Comparison of ENCODE assay signal across 8 cellular contexts in genomic region chr7:134458341-134458805, GRCh38. TPM values are rescaled to one million over a fixed set of nuclear protein-coding genes. Genes with fewer than 3 reads are reported as not detected.
DNase-seq lines count a peak whose midpoint lies in the region; ATAC-seq, FAIRE-seq and TF ChIP-seq lines count a peak whose summit lies in the region.

No MANE protein-coding gene starts in this region.

- peaks cover 45% of the 10 kb centered on the region for H3K4me1 Mint-ChIP-seq in T-helper 2 cell treated with Interferon-gamma antibody and Interleukin-4, amounts not matched to agents 5 μg/mL and 100 μg/mL, for 36 hours (ENCODE audit: low read depth)

- H3K79me2 ChIP-seq in K562 (ENCODE audit: control insufficient read depth, insufficient read depth, low read length): no peaks in the 10 kb centered on the region
- H3K79me2 ChIP-seq in smooth muscle cell (ENCODE audit: low read depth): peaks cover 17% of the 10 kb centered on the region

- H3K27ac Mint-ChIP-seq in T-helper 2 cell treated with Interferon-gamma antibody and Interleukin-4, amounts not matched to agents 5 μg/mL and 100 μg/mL, for 36 hours: peak overlapping the region; percentile 63

- H3K9ac ChIP-seq in K562 (ENCODE audit: insufficient read depth in 1 of 2, low read depth in 2 of 2, low read length in 2 of 2) (no peak overlapping the region), smooth muscle cell (ENCODE audit: low read depth) (peak overlapping the region; percentile 58)

- 26% methylated on average over 36 of the region's 37 CpGs for WGBS in K562 (ENCODE audit: insufficient coverage, low coverage, missing lambda C conversion rate)
- WGBS in smooth muscle cell (ENCODE audit: low lambda C conversion rate): under 1% methylated on average over 37 of the region's 37 CpGs

- peak; percentile 71 for ATAC-seq in GM21528 (IDR thresholded peaks at IDR 0.05; ENCODE audit: low FRiP score, unreplicated experiment)
- ATAC-seq in K562: peak; percentile 38

- H3K4me3 ChIP-seq in Jurkat, Clone E6-1 (ENCODE audit: low read length): peak overlapping the region; percentile 81
- H3K4me3 ChIP-seq in K562: peak overlapping the region; percentile 4; the same call in 1 of the 2 replicates
- peak overlapping the region; percentile 70 for H3K4me3 ChIP-seq in iPS-18c (ENCODE audit: insufficient read depth, low read depth, low read length)
- H3K4me3 ChIP-seq in smooth muscle cell: peak overlapping the region; percentile 66

- peak overlapping the region; percentile 85 for H3K4me3 Mint-ChIP-seq in T-helper 2 cell treated with Interferon-gamma antibody and Interleukin-4, amounts not matched to agents 5 μg/mL and 100 μg/mL, for 36 hours

- no peak for FAIRE-seq in K562 (lab: Jason Lieb, UNC)

- no peak overlapping the region for H3K27ac ChIP-seq in K562 (ENCODE audit: extremely low read depth, low read depth, low read length)
- no peak overlapping the region for H3K27ac ChIP-seq in smooth muscle cell (ENCODE audit: low read depth)

- H2AFZ ChIP-seq in K562 (ENCODE audit: low read depth, low read length): no peak overlapping the region; the same call in 1 of the 2 replicates
- H2AFZ ChIP-seq in smooth muscle cell (ENCODE audit: low read depth): peak overlapping the region; percentile 75

- no peaks in the 10 kb centered on the region for H3K9me1 ChIP-seq in K562 (ENCODE audit: control insufficient read depth, insufficient read depth, low read length)

- CTCF ChIA-PET in K562 (lab: Yijun Ruan, JAX; ENCODE audit: low intra/inter-chr PET ratio): no interaction called here

- H3K27me3 ChIP-seq in K562 (ENCODE audit: control insufficient read depth in 2 of 2, insufficient read depth in 2 of 2, low read length in 2 of 2) (peaks cover 23 to 45% of the 10 kb centered on the region in 2 experiments), smooth muscle cell (ENCODE audit: low read depth) (no peaks in the 10 kb centered on the region)

- H3K4me2 ChIP-seq in K562 (ENCODE audit: insufficient read depth, low read length) (no peak overlapping the region), smooth muscle cell (peak overlapping the region; percentile 87)

- POLR2A ChIA-PET in K562 (lab: Yijun Ruan, JAX): interaction anchor here (0.7 to 2.1 kb wide), 2 partner anchors 10 to 19 kb away, joined by 3 to 9 read pairs; no protein-coding TSS in a partner anchor

- no peak for TF ChIP-seq CTCF in K562 (IDR thresholded peaks at IDR 0.05 in 2 of 3, conservative IDR thresholded peaks at IDR 0.05 in 1 of 3; ENCODE audit: insufficient read depth in 2 of 3, low read depth in 1 of 3, low read length in 3 of 3)
- TF ChIP-seq CTCF in smooth muscle cell (IDR thresholded peaks at IDR 0.05; ENCODE audit: borderline replicate concordance, insufficient read depth, poor library complexity, severe bottlenecking): peak; percentile 10

- in situ Hi-C loops in K562 (cut with MboI): no loop called here

- no peaks in the 10 kb centered on the region for H3K27me3 Mint-ChIP-seq in T-helper 2 cell treated with Interferon-gamma antibody and Interleukin-4, amounts not matched to agents 5 μg/mL and 100 μg/mL, for 36 hours (ENCODE audit: low read depth)

- no peaks in the 10 kb centered on the region for H3F3A ChIP-seq in smooth muscle cell (ENCODE audit: low read depth)

- no TSS peak for BruUV-seq in K562 (replicated peaks; lab: Mats Ljungman, UMichigan)

- no peaks in the 10 kb centered on the region for H3K9me3 ChIP-seq in K562 (replicated peaks; ENCODE audit: control insufficient read depth, insufficient read depth, low read depth, low read length)
- peaks cover 2% of the 10 kb centered on the region for H3K9me3 ChIP-seq in iPS-18c (ENCODE audit: control insufficient read depth, insufficient read depth, low read length)
- no peaks in the 10 kb centered on the region for H3K9me3 ChIP-seq in smooth muscle cell (replicated peaks; ENCODE audit: low read depth)

- peaks cover 15% of the 10 kb centered on the region for H3K36me3 Mint-ChIP-seq in T-helper 2 cell treated with Interferon-gamma antibody and Interleukin-4, amounts not matched to agents 5 μg/mL and 100 μg/mL, for 36 hours (ENCODE audit: low read depth)

- intact Hi-C loops in K562 (cut with micrococcal nuclease): no loop called here

- H3K4me1 ChIP-seq in K562 (replicated peaks in 1 of 2; ENCODE audit: control insufficient read depth in 2 of 2, insufficient read depth in 2 of 2, low read length in 2 of 2): peaks cover 0 to 10% of the 10 kb centered on the region in 2 experiments; a peak in 1 of 5 replicates
- H3K4me1 ChIP-seq in smooth muscle cell (ENCODE audit: low read depth): no peaks in the 10 kb centered on the region

- no peaks in the 10 kb centered on the region for H3K9me3 Mint-ChIP-seq in T-helper 2 cell treated with Interferon-gamma antibody and Interleukin-4, amounts not matched to agents 5 μg/mL and 100 μg/mL, for 36 hours

- H3K36me3 ChIP-seq in K562 (ENCODE audit: control insufficient read depth, insufficient read depth, low read length): no peaks in the 10 kb centered on the region
- H3K36me3 ChIP-seq in smooth muscle cell (ENCODE audit: low read depth): no peaks in the 10 kb centered on the region

- H4K20me1 ChIP-seq in K562 (replicated peaks; ENCODE audit: control insufficient read depth, insufficient read depth, low read length) (no peaks in the 10 kb centered on the region), smooth muscle cell (ENCODE audit: low read depth) (no peaks in the 10 kb centered on the region)

- peak; percentile 70 for DNase-seq in Daoy (ENCODE audit: low read depth)
- peak; percentile 15 for DNase-seq in Jurkat, Clone E6-1 (ENCODE audit: low read depth, low spot score)
- DNase-seq in T-helper 2 cell treated with Interferon-gamma antibody and Interleukin-4, amounts not matched to agents 5 μg/mL and 100 μg/mL, for 36 hours (ENCODE audit: low spot score): peak; percentile 46
- no peak for DNase-seq in K562 (ENCODE audit: extremely low read depth in 1 of 4, low spot score in 3 of 4)
- peak; percentile 29 for DNase-seq in smooth muscle cell (lab: John Stamatoyannopoulos, UW; ENCODE audit: unreplicated experiment)
- no peak for DNase-seq in amniotic stem cell (lab: John Stamatoyannopoulos, UW)

- TF ChIP-seq RAD21 in K562 (CRISPR knock-in tag; conservative IDR thresholded peaks at IDR 0.05 in 1 of 2, IDR thresholded peaks at IDR 0.05 in 1 of 2): no peak

- TF ChIP-seq EP300 in K562 (IDR thresholded peaks at IDR 0.05; ENCODE audit: low read length): no peak

- no peak for TF ChIP-seq POLR2A in K562 (conservative IDR thresholded peaks at IDR 0.05)

TF ChIP-seq in K562, 482 proteins besides CTCF, POLR2A, EP300 and RAD21 (continues in another document):
- TF ChIP-seq BHLHE40 (IDR thresholded peaks at IDR 0.05; ENCODE audit: low read length) (no peak), MXD1 (CRISPR knock-in tag; IDR thresholded peaks at IDR 0.05; ENCODE audit: borderline replicate concordance, poor library complexity, severe bottlenecking) (no peak), CAMTA2 (CRISPR knock-in tag; conservative IDR thresholded peaks at IDR 0.05) (no peak), MLX (CRISPR knock-in tag; conservative IDR thresholded peaks at IDR 0.05) (no peak), C11orf30 (IDR thresholded peaks at IDR 0.05; ENCODE audit: low read depth) (no peak)

RNA-seq across cellular contexts. Expression of gene AKR1B1, which starts 0.5 kb away (rescaled TPM):
- 111 TPM in 2 replicates for total RNA-seq in Daoy (2014; rRNA removed; shearing (Covaris generic))
- 196 TPM for polyA plus RNA-seq in Jurkat, Clone E6-1 (2012; ENCODE audit: insufficient read depth, insufficient read length)
- total RNA-seq in K562 (2011; cell fraction: chromatin; rRNA removed; ENCODE audit: low replicate concordance): 4.1 and 5.7 TPM in 2 replicates
- total RNA-seq in K562 (2011; cell fraction: nucleolus; rRNA removed): 3.2 and 4.9 TPM in 2 replicates
- total RNA-seq in K562 (2011; cell fraction: nucleoplasm; rRNA removed): 3.5 and 3.8 TPM in 2 replicates
- total RNA-seq in K562 (2014; rRNA removed) (2.0 and 2.2 TPM in 2 replicates), K562 (2014; rRNA removed; fragmentation: Illumina TruSeq; extraction: Trizol) (3.7 and 4.5 TPM in 2 replicates), K562 (2015; rRNA removed; fragmentation: Illumina TruSeq; extraction: Trizol) (3.1 and 3.5 TPM in 2 replicates), K562 (2021) (6.3 TPM in 2 replicates), smooth muscle cell (58.6 and 75.7 TPM in 2 replicates)
- polyA plus RNA-seq in K562 (2011; rRNA removed) (1.3 and 10.6 TPM in 2 replicates), K562 (2014; fragmentation: Illumina TruSeq; extraction: Trizol) (5.6 and 7.1 TPM in 2 replicates), K562 (2014; fragmentation: Nextera tagmentation; extraction: Ambion mirVana) (1 to 10 TPM; 6.2 to 7.2 TPM), K562 (2014; rRNA removed) (5.3 and 7.0 TPM in 2 replicates), smooth muscle cell (122 and 127 TPM in 2 replicates)
- 1.4 and 8.7 TPM in 2 replicates for polyA plus RNA-seq in K562 (2011; cell fraction: cytosol; rRNA removed)
- polyA plus RNA-seq in K562 (2011; cell fraction: nucleus; rRNA removed): 1.5 and 9.6 TPM in 2 replicates
- polyA plus RNA-seq in K562 (2012): 6.4 and 8.4 TPM in 2 replicates
- polyA minus RNA-seq in K562 (2011; rRNA and poly(A)+ RNA removed): 0.48 and 2.9 TPM in 2 replicates
- 3.5 and 6.0 TPM in 2 replicates for polyA minus RNA-seq in K562 (2011; cell fraction: cytosol; rRNA and poly(A)+ RNA removed)
- 0.89 and 2.3 TPM in 2 replicates for polyA minus RNA-seq in K562 (2011; cell fraction: nucleus; rRNA and poly(A)+ RNA removed)

Comparison
In these comparisons a context has a peak if more than half of its experiments do, and no peak if none do; other contexts are left out.
1. DNase-seq: peak in Daoy (single experiment), Jurkat, Clone E6-1 (single experiment), T-helper 2 cell treated with Interferon-gamma antibody and Interleukin-4, amounts not matched to agents 5 μg/mL and 100 μg/mL, for 36 hours (single experiment) and smooth muscle cell (single experiment); none in K562 (0 of 4) and amniotic stem cell (single experiment).
2. H3K4me3 ChIP-seq: peak in every context shown above with its lines; median percentile 81 in Jurkat, Clone E6-1; 70 in iPS-18c; 66 in smooth muscle cell; 4 in K562.